Comparison of ENCODE assay signal across 19 cellular contexts in genomic region chr6:47153066-47153755, GRCh38.
DNase-seq lines count a peak whose midpoint lies in the region; ATAC-seq lines count a peak whose summit lies in the region.
"Had no signal": no experiment of that assay in that cellular context is flagged by ENCODE, and none has a peak within 500 bp of the region (broad histone marks: within the 10 kb centered on the region; RNA-seq: fewer than 3 reads in every experiment).

No MANE protein-coding gene starts in this region.

- no peaks in the 10 kb centered on the region for H3K36me3 ChIP-seq in HUES64 (ENCODE audit: insufficient read depth, low read length)
- H3K36me3 ChIP-seq: BLaER1, uterus had no signal

- no peak overlapping the region for H3K27ac Mint-ChIP-seq in activated T-cell treated with anti-CD3 and anti-CD28 coated beads, Interleukin-2, amount 50 U/mL, for 72 hours
- H3K27ac Mint-ChIP-seq: activated CD4-positive, alpha-beta T cell treated with anti-CD3 and anti-CD28 coated beads, Interleukin-2, amount 10 ng/mL, durations not matched to agents 24 days and 14 days; activated T-helper 1 cell treated with anti-CD3 and anti-CD28 coated beads, Interleukin-12 subunit alpha, Interleukin-12 subunit beta, Interleukin-2, Interleukin-4 antibody, amounts not matched to agents 30 ng/mL and 10 ng/mL and 1 ng/mL, durations not matched to agents 14 hours and 24 hours and 36 hours had no signal

- H3K9ac ChIP-seq in HUES64 (ENCODE audit: low read depth, low read length), result no peak overlapping the region
- H3K9ac ChIP-seq: BLaER1 had no signal

- H3K4me1 Mint-ChIP-seq in activated T-cell treated with anti-CD3 and anti-CD28 coated beads, Interleukin-2, amount 50 U/mL, for 72 hours (ENCODE audit: low read depth), result no peaks in the 10 kb centered on the region
- H3K4me1 Mint-ChIP-seq: activated CD4-positive, alpha-beta T cell treated with anti-CD3 and anti-CD28 coated beads, Interleukin-2, amount 10 ng/mL, durations not matched to agents 24 days and 14 days had no signal

- H3K27me3 ChIP-seq in HUES64 (ENCODE audit: insufficient read depth, low read length), result no peaks in the 10 kb centered on the region
- H3K27me3 ChIP-seq: BLaER1, uterus had no signal

- no peak overlapping the region for H3K4me3 ChIP-seq in HUES64 (ENCODE audit: low read length)
- H3K4me3 ChIP-seq: BLaER1, uterus had no signal

- peaks cover 9% of the 10 kb centered on the region for H3K27me3 Mint-ChIP-seq in activated T-cell treated with anti-CD3 and anti-CD28 coated beads, Interleukin-2, amount 50 U/mL, for 72 hours (ENCODE audit: low read depth)
- H3K27me3 Mint-ChIP-seq: activated CD4-positive, alpha-beta T cell treated with anti-CD3 and anti-CD28 coated beads, Interleukin-2, amount 10 ng/mL, durations not matched to agents 24 days and 14 days had no signal

- DNase-seq in CD1c-positive myeloid dendritic cell (ENCODE audit: extremely low spot score) (peak; percentile 38), astrocyte of the hippocampus (ENCODE audit: low read depth, low spot score) (peak; percentile 63), iPS-NIHi7 (ENCODE audit: extremely low spot score) (peak; percentile 53), NCI-H2029 (lab: John Stamatoyannopoulos, UW) (no peak)
- no peak for DNase-seq in activated effector memory CD4-positive, alpha-beta T cell treated with anti-CD3 and anti-CD28 coated beads, Interleukin-2, amount 50 U/mL, for 16 hours
- no peak for DNase-seq in activated T-cell treated with anti-CD3 and anti-CD28 coated beads, Interleukin-2, amount 50 U/mL, for 72 hours
- DNase-seq: activated CD4-positive, alpha-beta T cell treated with anti-CD3 and anti-CD28 coated beads, Interleukin-2, amount 10 ng/mL, durations not matched to agents 24 days and 14 days; aorta; effector CD8-positive, alpha-beta T cell; head of caudate nucleus; left ventricle myocardium superior; OCI-M1; stimulated activated naive CD4-positive, alpha-beta T cell treated with Interleukin-2 at 50 U/mL for 16 hours; T-helper 2 cell; uterus had no signal

- 78% methylated on average over 4 of the region's 4 CpGs for WGBS in HUES64

- no peak for ATAC-seq in activated T-cell treated with anti-CD3 and anti-CD28 coated beads, Interleukin-2, amount 50 U/mL, for 72 hours (replicated peaks in 1 of 2)
- no peak for ATAC-seq in HG03520 (IDR thresholded peaks at IDR 0.05; ENCODE audit: unreplicated experiment)
- ATAC-seq: left ventricle myocardium superior had no signal

- no peak overlapping the region for H3K4me3 Mint-ChIP-seq in activated T-cell treated with anti-CD3 and anti-CD28 coated beads, Interleukin-2, amount 50 U/mL, for 72 hours
- H3K4me3 Mint-ChIP-seq: activated CD4-positive, alpha-beta T cell treated with anti-CD3 and anti-CD28 coated beads, Interleukin-2, amount 10 ng/mL, durations not matched to agents 24 days and 14 days; activated T-helper 1 cell treated with anti-CD3 and anti-CD28 coated beads, Interleukin-12 subunit alpha, Interleukin-12 subunit beta, Interleukin-2, Interleukin-4 antibody, amounts not matched to agents 30 ng/mL and 10 ng/mL and 1 ng/mL, durations not matched to agents 14 hours and 24 hours and 36 hours had no signal

- H3K9me3 ChIP-seq in HUES64 (ENCODE audit: insufficient read depth, low read depth, low read length), result no peaks in the 10 kb centered on the region
- H3K9me3 ChIP-seq: BLaER1, uterus had no signal

- H3K36me3 Mint-ChIP-seq in activated T-cell treated with anti-CD3 and anti-CD28 coated beads, Interleukin-2, amount 50 U/mL, for 72 hours (ENCODE audit: insufficient read depth in 2 of 2), result no peaks in the 10 kb centered on the region

- H3K4me1 ChIP-seq in HUES64 (ENCODE audit: insufficient read depth, low read length), result peaks cover 7% of the 10 kb centered on the region; the same call in 1 of the 2 replicates
- H3K4me1 ChIP-seq: uterus had no signal

- peak overlapping the region; percentile 24; the same call in 1 of the 2 replicates for H3K27ac ChIP-seq in HUES64 (ENCODE audit: low read depth, low read length)
- H3K27ac ChIP-seq: BLaER1, uterus had no signal

- H3K9me3 Mint-ChIP-seq in activated T-cell treated with anti-CD3 and anti-CD28 coated beads, Interleukin-2, amount 50 U/mL, for 72 hours, result no peaks in the 10 kb centered on the region
- H3K9me3 Mint-ChIP-seq: activated CD4-positive, alpha-beta T cell treated with anti-CD3 and anti-CD28 coated beads, Interleukin-2, amount 10 ng/mL, durations not matched to agents 24 days and 14 days; activated T-helper 1 cell treated with anti-CD3 and anti-CD28 coated beads, Interleukin-12 subunit alpha, Interleukin-12 subunit beta, Interleukin-2, Interleukin-4 antibody, amounts not matched to agents 30 ng/mL and 10 ng/mL and 1 ng/mL, durations not matched to agents 14 hours and 24 hours and 36 hours had no signal

Comparison
In these comparisons a context has a peak if more than half of its experiments do, and no peak if none do; other contexts are left out.
1. DNase-seq: peak in CD1c-positive myeloid dendritic cell (single experiment), astrocyte of the hippocampus (single experiment) and iPS-NIHi7 (single experiment); none in NCI-H2029 (single experiment), activated effector memory CD4-positive, alpha-beta T cell treated with anti-CD3 and anti-CD28 coated beads, Interleukin-2, amount 50 U/mL, for 16 hours (single experiment) and activated T-cell treated with anti-CD3 and anti-CD28 coated beads, Interleukin-2, amount 50 U/mL, for 72 hours (0 of 2).